In genomic region chr2:229553091-229553490, GRCh38 we compare ENCODE assay signal across 17 cellular contexts.
"Had no signal": no experiment of that assay in that cellular context is flagged by ENCODE, and none has a peak within 500 bp of the region (broad histone marks: within the 10 kb centered on the region; RNA-seq: fewer than 3 reads in every experiment).

No MANE protein-coding gene starts in this region.

- DNase-seq: activated CD4-positive, alpha-beta T cell treated with anti-CD3 and anti-CD28 coated beads, Interleukin-2, amount 50 U/mL, for 4 hours; activated CD4-positive, CD25-positive, alpha-beta regulatory T cell treated with anti-CD3 and anti-CD28 coated beads, Interleukin-2, amount 50 U/mL, for 72 hours; activated CD8-positive, alpha-beta memory T cell treated with anti-CD3 and anti-CD28 coated beads, Interleukin-2, amount 10 ng/mL, durations not matched to agents 7 days and 5 days; activated gamma-delta T cell treated with Interleukin-2 at 50 U/mL for 16 hours; activated naive CD8-positive, alpha-beta T cell treated with anti-CD3 and anti-CD28 coated beads for 36 hours; activated T-cell treated with anti-CD3 and anti-CD28 coated beads, Interleukin-2, amount 50 U/mL, for 4 hours; aorta; cerebellar nuclear complex; hippocampal formation; left colon; naive thymus-derived CD4-positive, alpha-beta T cell; small intestine; stomach had no signal

- H3K9me3 ChIP-seq: right atrium auricular region, stomach had no signal

- H3K4me1 ChIP-seq: parathyroid adenoma, right atrium auricular region, stomach had no signal

- H3K27ac ChIP-seq: parathyroid adenoma, right atrium auricular region, stomach had no signal

- H3K36me3 ChIP-seq: right atrium auricular region, stomach had no signal

- ATAC-seq: activated CD8-positive, alpha-beta memory T cell treated with anti-CD3 and anti-CD28 coated beads, Interleukin-2, amount 10 ng/mL, durations not matched to agents 7 days and 5 days; activated T-cell treated with anti-CD3 and anti-CD28 coated beads, Interleukin-2, amount 50 U/mL, for 4 hours; esophagus mucosa; left colon; naive thymus-derived CD4-positive, alpha-beta T cell had no signal

- H2AFZ ChIP-seq: parathyroid adenoma had no signal

- H3K27me3 ChIP-seq: right atrium auricular region, stomach had no signal

- H3K79me2 ChIP-seq: parathyroid adenoma had no signal

- H3K9ac ChIP-seq: parathyroid adenoma had no signal

- H3K4me3 ChIP-seq: lung, right atrium auricular region, stomach had no signal

- FAIRE-seq: small intestine had no signal
